ENCODE assay signal across 8 cellular contexts in genomic region chr1:44213222-44214112, GRCh38. TPM values are rescaled to one million over a fixed set of nuclear protein-coding genes. Genes with fewer than 3 reads are reported as not detected.
A peak's percentile ranks its signal among the peaks of the same experiment; 100 is the strongest.
DNase-seq lines count a peak whose midpoint lies in the region; ATAC-seq and TF ChIP-seq lines count a peak whose summit lies in the region.

Gene DMAP1 (plus strand): TSS chr1:44213471. CDS start chr1:44213754, 283 bp downstream.

- H3K27me3 ChIP-seq in Karpas-422 (ENCODE audit: low read length) (no peaks in the 10 kb centered on the region), fibroblast of lung (ENCODE audit: control insufficient read depth, insufficient read depth, low read length) (no peaks in the 10 kb centered on the region)
- H3K27me3 ChIP-seq in naive thymus-derived CD4-positive, alpha-beta T cell (ENCODE audit: control insufficient read depth in 2 of 2, insufficient read depth in 2 of 2, low read length in 2 of 2): no peaks in the 10 kb centered on the region

- H3K9me3 ChIP-seq in Karpas-422 (ENCODE audit: low read length) (no peaks in the 10 kb centered on the region), fibroblast of lung (ENCODE audit: control insufficient read depth, insufficient read depth, low read depth, low read length) (no peaks in the 10 kb centered on the region)
- H3K9me3 ChIP-seq in naive thymus-derived CD4-positive, alpha-beta T cell (ENCODE audit: control insufficient read depth in 2 of 3, low read length in 3 of 3): no peaks in the 10 kb centered on the region

- H4K20me1 ChIP-seq in Karpas-422 (ENCODE audit: insufficient read depth, low read depth, low read length): no peaks in the 10 kb centered on the region
- no peaks in the 10 kb centered on the region for H4K20me1 ChIP-seq in fibroblast of lung (ENCODE audit: control insufficient read depth, extremely low read depth, insufficient read depth, low read length)

- H3K79me2 ChIP-seq in Karpas-422 (ENCODE audit: low read length) (peaks cover 11% of the 10 kb centered on the region), fibroblast of lung (ENCODE audit: control insufficient read depth, insufficient read depth, low read length) (peaks cover 7% of the 10 kb centered on the region)

- no TSS peak for BruUV-seq in Calu3 (replicated peaks; lab: Mats Ljungman, UMichigan)

- intact Hi-C loops in Calu3 (cut with micrococcal nuclease; ENCODE audit: unreplicated experiment): loop anchor here (10.0 kb wide), 1 partner anchor 291 kb away; no protein-coding TSS in a partner anchor
- intact Hi-C loops in activated T-helper 1 cell treated with anti-CD3 and anti-CD28 coated beads, Interleukin-12 subunit alpha, Interleukin-12 subunit beta, Interleukin-2, Interleukin-4 antibody, amounts not matched to agents 30 ng/mL and 10 ng/mL and 1 ng/mL, durations not matched to agents 14 hours and 24 hours and 36 hours (cut with micrococcal nuclease): loop anchor here (1.0 to 10.0 kb wide), 6 partner anchors 41 to 1446 kb away; partner anchors contain the start of genes C1orf50, ERI3, IPO13 and P3H1
- intact Hi-C loops in naive thymus-derived CD4-positive, alpha-beta T cell (cut with micrococcal nuclease): loop anchor here (1.0 to 10.0 kb wide), 6 partner anchors 141 to 1474 kb away; partner anchors contain the start of genes ERI3 (in 2 of the 2), GPBP1L1 (in 2 of the 2), TMEM69 (in 2 of the 2) and ARMH1 (in 1 of the 2)

- H3K4me1 ChIP-seq in Karpas-422 (ENCODE audit: low read length) (peaks cover 21% of the 10 kb centered on the region), fibroblast of lung (ENCODE audit: control insufficient read depth, extremely low read depth, insufficient read depth, low read length) (peaks cover 2% of the 10 kb centered on the region)
- peaks cover 9 to 17% of the 10 kb centered on the region in 2 donors for H3K4me1 ChIP-seq in naive thymus-derived CD4-positive, alpha-beta T cell (ENCODE audit: control insufficient read depth in 2 of 2, insufficient read depth in 2 of 2, low read length in 2 of 2)

- DNase-seq in Calu3: peak; percentile 79
- peak; percentile 97 for DNase-seq in Karpas-422
- peak; percentile 82 for DNase-seq in RPMI7951 (ENCODE audit: low read depth)
- peak; percentile 83 for DNase-seq in activated T-helper 1 cell treated with anti-CD3 and anti-CD28 coated beads, Interleukin-12 subunit alpha, Interleukin-12 subunit beta, Interleukin-2, Interleukin-4 antibody, amounts not matched to agents 30 ng/mL and 10 ng/mL and 1 ng/mL, durations not matched to agents 14 hours and 24 hours and 36 hours (ENCODE audit: low spot score)
- DNase-seq in fibroblast of lung (ENCODE audit: low read depth in 2 of 2): peak; percentile 80 to 86
- peak; percentile 75 to 89 (median 83) for DNase-seq in naive thymus-derived CD4-positive, alpha-beta T cell

- CTCF ChIA-PET in Calu3 (lab: Charles Lee): interaction anchor here (0.8 to 1.4 kb wide), 3 partner anchors 11 to 165 kb away, joined by 3 to 7 read pairs (median 3); no protein-coding TSS in a partner anchor
- CTCF ChIA-PET in naive thymus-derived CD4-positive, alpha-beta T cell (lab: Charles Lee): interaction anchor here (0.6 to 1.6 kb wide), 4 partner anchors 10 to 418 kb away, joined by 3 to 4 read pairs (median 3); no protein-coding TSS in a partner anchor

- H2AFZ ChIP-seq in Karpas-422 (ENCODE audit: low read length) (peak within 1 kb of the TSS; percentile 75), fibroblast of lung (ENCODE audit: low read length) (peak within 1 kb of the TSS; percentile 89)

- H3K4me2 ChIP-seq in Karpas-422 (ENCODE audit: low read depth, low read length, poor library complexity, severe bottlenecking) (peak within 1 kb of the TSS; percentile 91), fibroblast of lung (ENCODE audit: extremely low read depth, insufficient read depth, low read length) (peak within 1 kb of the TSS; percentile 90)

- peak within 1 kb of the TSS; percentile 81 for H3K4me3 Mint-ChIP-seq in Calu3 (ENCODE audit: low read depth, unreplicated experiment)
- H3K4me3 Mint-ChIP-seq in activated T-helper 1 cell treated with anti-CD3 and anti-CD28 coated beads, Interleukin-12 subunit alpha, Interleukin-12 subunit beta, Interleukin-2, Interleukin-4 antibody, amounts not matched to agents 30 ng/mL and 10 ng/mL and 1 ng/mL, durations not matched to agents 14 hours and 24 hours and 36 hours: peak within 1 kb of the TSS; percentile 90
- H3K4me3 Mint-ChIP-seq in naive thymus-derived CD4-positive, alpha-beta T cell: peak within 1 kb of the TSS; percentile 85 to 97 (median 94)
- H3K4me3 Mint-ChIP-seq in stimulated activated memory B cell treated with anti-CD40 and anti-IgM and Interleukin-4, amounts not matched to agents 10 μg/mL and 1 μg/mL and 100 μg/mL, for 72 hours: peak within 1 kb of the TSS; percentile 91

- no peaks in the 10 kb centered on the region for H3K9me3 Mint-ChIP-seq in Calu3 (ENCODE audit: low read depth, unreplicated experiment)
- no peaks in the 10 kb centered on the region for H3K9me3 Mint-ChIP-seq in activated T-helper 1 cell treated with anti-CD3 and anti-CD28 coated beads, Interleukin-12 subunit alpha, Interleukin-12 subunit beta, Interleukin-2, Interleukin-4 antibody, amounts not matched to agents 30 ng/mL and 10 ng/mL and 1 ng/mL, durations not matched to agents 14 hours and 24 hours and 36 hours
- peaks cover 0 to 2% (median 0%) of the 10 kb centered on the region in 11 donors for H3K9me3 Mint-ChIP-seq in naive thymus-derived CD4-positive, alpha-beta T cell
- no peaks in the 10 kb centered on the region for H3K9me3 Mint-ChIP-seq in stimulated activated memory B cell treated with anti-CD40 and anti-IgM and Interleukin-4, amounts not matched to agents 10 μg/mL and 1 μg/mL and 100 μg/mL, for 72 hours

- no peaks in the 10 kb centered on the region for H3K27me3 Mint-ChIP-seq in Calu3 (ENCODE audit: unreplicated experiment)
- H3K27me3 Mint-ChIP-seq in activated T-helper 1 cell treated with anti-CD3 and anti-CD28 coated beads, Interleukin-12 subunit alpha, Interleukin-12 subunit beta, Interleukin-2, Interleukin-4 antibody, amounts not matched to agents 30 ng/mL and 10 ng/mL and 1 ng/mL, durations not matched to agents 14 hours and 24 hours and 36 hours (ENCODE audit: insufficient read depth): peaks cover 8% of the 10 kb centered on the region
- peaks cover 0 to 4% (median 0%) of the 10 kb centered on the region in 5 donors for H3K27me3 Mint-ChIP-seq in naive thymus-derived CD4-positive, alpha-beta T cell
- H3K27me3 Mint-ChIP-seq in stimulated activated memory B cell treated with anti-CD40 and anti-IgM and Interleukin-4, amounts not matched to agents 10 μg/mL and 1 μg/mL and 100 μg/mL, for 72 hours: no peaks in the 10 kb centered on the region

- peak within 1 kb of the TSS; percentile 72 for H3K27ac Mint-ChIP-seq in Calu3 (ENCODE audit: unreplicated experiment)
- H3K27ac Mint-ChIP-seq in activated T-helper 1 cell treated with anti-CD3 and anti-CD28 coated beads, Interleukin-12 subunit alpha, Interleukin-12 subunit beta, Interleukin-2, Interleukin-4 antibody, amounts not matched to agents 30 ng/mL and 10 ng/mL and 1 ng/mL, durations not matched to agents 14 hours and 24 hours and 36 hours: peak within 1 kb of the TSS; percentile 91
- peak within 1 kb of the TSS; percentile 86 to 97 (median 95) for H3K27ac Mint-ChIP-seq in naive thymus-derived CD4-positive, alpha-beta T cell
- peak within 1 kb of the TSS; percentile 88 for H3K27ac Mint-ChIP-seq in stimulated activated memory B cell treated with anti-CD40 and anti-IgM and Interleukin-4, amounts not matched to agents 10 μg/mL and 1 μg/mL and 100 μg/mL, for 72 hours

- H3K4me3 ChIP-seq in Karpas-422 (ENCODE audit: low read length) (peak within 1 kb of the TSS; percentile 93), fibroblast of lung (replicated peaks in 1 of 4; ENCODE audit: control extremely low read depth in 1 of 4, insufficient read depth in 1 of 4, low read depth in 3 of 4, low read length in 4 of 4) (peak within 1 kb of the TSS; percentile 83 to 98 (median 95))
- peak within 1 kb of the TSS; percentile 93 for H3K4me3 ChIP-seq in naive thymus-derived CD4-positive, alpha-beta T cell (ENCODE audit: low read length)

- ATAC-seq in GM21619 (IDR thresholded peaks at IDR 0.05; ENCODE audit: unreplicated experiment): peak; percentile 76
- peak; percentile 93 for ATAC-seq in naive thymus-derived CD4-positive, alpha-beta T cell
- ATAC-seq in stimulated activated memory B cell treated with anti-CD40 and anti-IgM and Interleukin-4, amounts not matched to agents 10 μg/mL and 1 μg/mL and 100 μg/mL, for 72 hours: peak; percentile 90

- peak within 1 kb of the TSS; percentile 87 for H3K9ac ChIP-seq in Karpas-422 (ENCODE audit: low read length)
- peak within 1 kb of the TSS; percentile 58 for H3K9ac ChIP-seq in fibroblast of lung (ENCODE audit: insufficient read depth, low read length)

- H3K27ac ChIP-seq in Karpas-422 (ENCODE audit: low read length) (peak within 1 kb of the TSS; percentile 37; the same call in 1 of the 2 replicates), fibroblast of lung (ENCODE audit: insufficient read depth, low read length) (peak within 1 kb of the TSS; percentile 33)
- peak within 1 kb of the TSS; percentile 78 for H3K27ac ChIP-seq in naive thymus-derived CD4-positive, alpha-beta T cell (ENCODE audit: low read depth, low read length)

- no peak for TF ChIP-seq CTCF in Calu3 (IDR thresholded peaks at IDR 0.05; ENCODE audit: unreplicated experiment)
- peak in 1 of 2 donors; percentile 20 for TF ChIP-seq CTCF in fibroblast of lung (conservative IDR thresholded peaks at IDR 0.05 in 1 of 2, IDR thresholded peaks at IDR 0.05 in 1 of 2; ENCODE audit: low read depth in 1 of 2, low read length in 2 of 2)

- H3K4me1 Mint-ChIP-seq in Calu3 (ENCODE audit: low read depth, unreplicated experiment): peaks cover 17% of the 10 kb centered on the region
- peaks cover 39% of the 10 kb centered on the region for H3K4me1 Mint-ChIP-seq in activated T-helper 1 cell treated with anti-CD3 and anti-CD28 coated beads, Interleukin-12 subunit alpha, Interleukin-12 subunit beta, Interleukin-2, Interleukin-4 antibody, amounts not matched to agents 30 ng/mL and 10 ng/mL and 1 ng/mL, durations not matched to agents 14 hours and 24 hours and 36 hours (ENCODE audit: low read depth)
- H3K4me1 Mint-ChIP-seq in naive thymus-derived CD4-positive, alpha-beta T cell: peaks cover 18 to 61% (median 49%) of the 10 kb centered on the region in 7 donors
- H3K4me1 Mint-ChIP-seq in stimulated activated memory B cell treated with anti-CD40 and anti-IgM and Interleukin-4, amounts not matched to agents 10 μg/mL and 1 μg/mL and 100 μg/mL, for 72 hours: peaks cover 41% of the 10 kb centered on the region

- POLR2A ChIA-PET in naive thymus-derived CD4-positive, alpha-beta T cell (lab: Charles Lee): interaction anchor here (0.8 to 1.4 kb wide), 6 partner anchors 11 to 1473 kb away, joined by 4 to 6 read pairs (median 4); partner anchors contain the start of genes ARMH1, GPBP1L1, KDM4A and PRDX1

- H3K36me3 ChIP-seq in Karpas-422 (ENCODE audit: insufficient read depth, low read length) (peaks cover 11% of the 10 kb centered on the region; the same call in 1 of the 2 replicates), fibroblast of lung (ENCODE audit: control insufficient read depth, insufficient read depth, low read length) (peaks cover 14% of the 10 kb centered on the region)
- H3K36me3 ChIP-seq in naive thymus-derived CD4-positive, alpha-beta T cell (ENCODE audit: control insufficient read depth in 2 of 3, insufficient read depth in 3 of 3, low read length in 3 of 3): peaks cover 0 to 31% (median 0%) of the 10 kb centered on the region in 3 experiments

- H3K36me3 Mint-ChIP-seq in Calu3 (ENCODE audit: insufficient read depth, unreplicated experiment): peaks cover 20% of the 10 kb centered on the region
- peaks cover 18% of the 10 kb centered on the region for H3K36me3 Mint-ChIP-seq in activated T-helper 1 cell treated with anti-CD3 and anti-CD28 coated beads, Interleukin-12 subunit alpha, Interleukin-12 subunit beta, Interleukin-2, Interleukin-4 antibody, amounts not matched to agents 30 ng/mL and 10 ng/mL and 1 ng/mL, durations not matched to agents 14 hours and 24 hours and 36 hours (ENCODE audit: low read depth)
- peaks cover 0 to 16% (median 9%) of the 10 kb centered on the region in 5 donors for H3K36me3 Mint-ChIP-seq in naive thymus-derived CD4-positive, alpha-beta T cell
- peaks cover 20% of the 10 kb centered on the region for H3K36me3 Mint-ChIP-seq in stimulated activated memory B cell treated with anti-CD40 and anti-IgM and Interleukin-4, amounts not matched to agents 10 μg/mL and 1 μg/mL and 100 μg/mL, for 72 hours

- H3K9me2 ChIP-seq in Karpas-422 (replicated peaks; ENCODE audit: insufficient read depth, low read length): no peaks in the 10 kb centered on the region

RNA-seq across cellular contexts. Expression of gene DMAP1, which starts in this region (rescaled TPM):
- total RNA-seq in Calu3 (2022) (40.9 and 42.9 TPM in 2 replicates), fibroblast of lung (17.2 and 23.6 TPM in 2 replicates)
- 16.6 and 40.4 TPM in 2 replicates for total RNA-seq in Karpas-422 (2014; rRNA removed; shearing (Covaris generic); ENCODE audit: low replicate concordance)
- total RNA-seq in RPMI7951 (2014; rRNA removed; shearing (Covaris generic)): 8.8 and 9.7 TPM in 2 replicates
- 37.4 and 38.1 TPM in 2 replicates for total RNA-seq in activated T-helper 1 cell treated with anti-CD3 and anti-CD28 coated beads, Interleukin-12 subunit alpha, Interleukin-12 subunit beta, Interleukin-2, Interleukin-4 antibody, amounts not matched to agents 30 ng/mL and 10 ng/mL and 1 ng/mL, durations not matched to agents 14 hours and 24 hours and 36 hours
- polyA plus RNA-seq in fibroblast of lung: 21.1 and 26.8 TPM in 2 replicates
- 26.5 and 29.2 TPM in 2 replicates for polyA plus RNA-seq in fibroblast of lung (2012)
- 54.5 and 79.4 TPM in 2 replicates for polyA minus RNA-seq in fibroblast of lung (ENCODE audit: low replicate concordance)
- 10 to 100 TPM; 46.3 to 96.2 (median 66.7) TPM for total RNA-seq in naive thymus-derived CD4-positive, alpha-beta T cell
- polyA plus RNA-seq in naive thymus-derived CD4-positive, alpha-beta T cell: 10 to 100 TPM; 42.3 to 60.0 TPM

Comparison
In these comparisons a context has a peak if more than half of its experiments do, and no peak if none do; other contexts are left out.
1. Peak in every context shown above with its lines: DNase-seq, ATAC-seq, H3K4me3 ChIP-seq and H3K27ac ChIP-seq.